In genomic region chr22:22735274-22735673, GRCh38 we compare ENCODE assay signal across 7 cellular contexts.
DNase-seq lines count a peak whose midpoint lies in the region; ATAC-seq and TF ChIP-seq lines count a peak whose summit lies in the region.
"Not testable (repeated sequence)": the region's sequence is repeated elsewhere in the genome, so short reads cannot be mapped to it uniquely, and the experiment has no call there.

No MANE protein-coding gene starts in this region.

- intact Hi-C loops in natural killer cell (cut with micrococcal nuclease): not testable (repeated sequence)

- H3K9ac ChIP-seq in BLaER1 treated with 17β-estradiol and CSF1 and Interleukin-3, amounts not matched to agents 10 nM and 100 nM: not testable (repeated sequence)

- H3K27me3 ChIP-seq in BLaER1 treated with 17β-estradiol and CSF1 and Interleukin-3, amounts not matched to agents 10 nM and 100 nM; CD8-positive, alpha-beta memory T cell (ENCODE audit: insufficient read depth, low read length, poor library complexity, severe bottlenecking): not testable (repeated sequence)

- H3K27ac Mint-ChIP-seq in CD8-positive, alpha-beta memory T cell: peak overlapping the region; percentile 88 to 97 (median 94)
- H3K27ac Mint-ChIP-seq in T-cell: peak overlapping the region; percentile 60 to 67
- H3K27ac Mint-ChIP-seq in central memory CD8-positive, alpha-beta T cell (ENCODE audit: low read depth): peak overlapping the region; percentile 93
- peak overlapping the region; percentile 67 to 96 (median 92) for H3K27ac Mint-ChIP-seq in immature natural killer cell
- peak overlapping the region; percentile 78 to 80 for H3K27ac Mint-ChIP-seq in natural killer cell
- peak overlapping the region; percentile 61 for H3K27ac Mint-ChIP-seq in stimulated activated effector memory CD8-positive, alpha-beta T cell treated with anti-CD3 and anti-CD28 coated beads, Interleukin-12 subunit alpha, Interleukin-12 subunit beta, amount 100 ng/mL, for 72 hours

- peaks cover 75 to 86% (median 78%) of the 10 kb centered on the region in 3 donors for H3K4me1 Mint-ChIP-seq in CD8-positive, alpha-beta memory T cell
- H3K4me1 Mint-ChIP-seq in T-cell: peaks cover 9 to 36% (median 13%) of the 10 kb centered on the region in 3 donors
- H3K4me1 Mint-ChIP-seq in central memory CD8-positive, alpha-beta T cell: peaks cover 67% of the 10 kb centered on the region
- H3K4me1 Mint-ChIP-seq in immature natural killer cell: peaks cover 75 to 91% of the 10 kb centered on the region in 2 donors
- peaks cover 45 to 49% of the 10 kb centered on the region in 2 donors for H3K4me1 Mint-ChIP-seq in natural killer cell
- peaks cover 59% of the 10 kb centered on the region for H3K4me1 Mint-ChIP-seq in stimulated activated effector memory CD8-positive, alpha-beta T cell treated with anti-CD3 and anti-CD28 coated beads, Interleukin-12 subunit alpha, Interleukin-12 subunit beta, amount 100 ng/mL, for 72 hours

- not testable (repeated sequence) for H3K27ac ChIP-seq in BLaER1 treated with 17β-estradiol and CSF1 and Interleukin-3, amounts not matched to agents 10 nM and 100 nM; CD8-positive, alpha-beta memory T cell (ENCODE audit: low read depth, low read length)

- not testable (repeated sequence) for H4K20me1 ChIP-seq in BLaER1 treated with 17β-estradiol and CSF1 and Interleukin-3, amounts not matched to agents 10 nM and 100 nM

- H3K4me3 Mint-ChIP-seq in CD8-positive, alpha-beta memory T cell: peak overlapping the region; percentile 35 to 92 (median 82)
- not testable (repeated sequence) for H3K4me3 Mint-ChIP-seq in T-cell; stimulated activated effector memory CD8-positive, alpha-beta T cell treated with anti-CD3 and anti-CD28 coated beads, Interleukin-12 subunit alpha, Interleukin-12 subunit beta, amount 100 ng/mL, for 72 hours
- H3K4me3 Mint-ChIP-seq in central memory CD8-positive, alpha-beta T cell: peak overlapping the region; percentile 87
- H3K4me3 Mint-ChIP-seq in immature natural killer cell (peak overlapping the region; percentile 76 to 87 (median 80)), natural killer cell (peak overlapping the region; percentile 82)

- POLR2A ChIA-PET in CD8-positive, alpha-beta memory T cell (lab: Charles Lee); T-cell (lab: Charles Lee): not testable (repeated sequence)

- peak in 1 of 4 experiments; percentile 37 for ATAC-seq in T-cell (replicated peaks in 1 of 4)
- ATAC-seq in central memory CD8-positive, alpha-beta T cell (replicated peaks; ENCODE audit: extremely low read depth, poor library complexity, severe bottlenecking): peak; percentile 86
- ATAC-seq in natural killer cell: peak; percentile 45 to 77 (median 48)
- not testable (repeated sequence) for ATAC-seq in stimulated activated effector memory CD8-positive, alpha-beta T cell treated with anti-CD3 and anti-CD28 coated beads, Interleukin-12 subunit alpha, Interleukin-12 subunit beta, amount 100 ng/mL, for 72 hours

- not testable (repeated sequence) for TF ChIP-seq CTCF in natural killer cell (IDR thresholded peaks at IDR 0.05)

- not testable (repeated sequence) for H3K36me3 ChIP-seq in BLaER1 treated with 17β-estradiol and CSF1 and Interleukin-3, amounts not matched to agents 10 nM and 100 nM; CD8-positive, alpha-beta memory T cell (ENCODE audit: insufficient read depth, low read length)

- peaks cover 4 to 25% (median 22%) of the 10 kb centered on the region in 10 experiments; a peak in 17 of 20 replicates for H3K4me1 ChIP-seq in BLaER1 treated with 17β-estradiol and CSF1 and Interleukin-3, amounts not matched to agents 10 nM and 100 nM
- peaks cover 36% of the 10 kb centered on the region for H3K4me1 ChIP-seq in CD8-positive, alpha-beta memory T cell (ENCODE audit: insufficient read depth, low read length)

- H3K27me3 Mint-ChIP-seq in CD8-positive, alpha-beta memory T cell; central memory CD8-positive, alpha-beta T cell; immature natural killer cell (ENCODE audit: low read depth in 3 of 3); natural killer cell (ENCODE audit: low read depth in 2 of 2): not testable (repeated sequence)
- peaks cover 12 to 14% of the 10 kb centered on the region in 2 donors for H3K27me3 Mint-ChIP-seq in T-cell

- CTCF ChIA-PET in CD8-positive, alpha-beta memory T cell (lab: Charles Lee): interaction anchor here (1.3 to 3.6 kb wide), 3 partner anchors 10 to 18 kb away, joined by 3 to 17 read pairs (median 5); no protein-coding TSS in a partner anchor
- CTCF ChIA-PET in T-cell (lab: Charles Lee): interaction anchor here in 1 of 2 donors (1.0 to 1.1 kb wide), 2 partner anchors 11 to 14 kb away, joined by 3 read pairs; no protein-coding TSS in a partner anchor

- H3K9me3 Mint-ChIP-seq in CD8-positive, alpha-beta memory T cell; T-cell; central memory CD8-positive, alpha-beta T cell; immature natural killer cell; natural killer cell; stimulated activated effector memory CD8-positive, alpha-beta T cell treated with anti-CD3 and anti-CD28 coated beads, Interleukin-12 subunit alpha, Interleukin-12 subunit beta, amount 100 ng/mL, for 72 hours: not testable (repeated sequence)

- DNase-seq in CD8-positive, alpha-beta memory T cell: peak in 1 of 5 donors; percentile 50
- DNase-seq in T-cell; central memory CD8-positive, alpha-beta T cell (ENCODE audit: low spot score in 2 of 2): not testable (repeated sequence)
- DNase-seq in immature natural killer cell (peak; percentile 55 to 70 (median 63)), natural killer cell (peak; percentile 14)
- DNase-seq in stimulated activated effector memory CD8-positive, alpha-beta T cell treated with anti-CD3 and anti-CD28 coated beads, Interleukin-12 subunit alpha, Interleukin-12 subunit beta, amount 100 ng/mL, for 72 hours (ENCODE audit: low spot score in 2 of 2): peak in 1 of 2 donors; percentile 40

- H3K4me3 ChIP-seq in BLaER1 treated with 17β-estradiol and CSF1 and Interleukin-3, amounts not matched to agents 10 nM and 100 nM; CD8-positive, alpha-beta memory T cell (ENCODE audit: low read length): not testable (repeated sequence)

- not testable (repeated sequence) for H3K9me3 ChIP-seq in BLaER1 treated with 17β-estradiol and CSF1 and Interleukin-3, amounts not matched to agents 10 nM and 100 nM (replicated peaks in 1 of 11); CD8-positive, alpha-beta memory T cell (ENCODE audit: low read length)

- H3K36me3 Mint-ChIP-seq in CD8-positive, alpha-beta memory T cell; T-cell; central memory CD8-positive, alpha-beta T cell (ENCODE audit: insufficient read depth); immature natural killer cell; natural killer cell; stimulated activated effector memory CD8-positive, alpha-beta T cell treated with anti-CD3 and anti-CD28 coated beads, Interleukin-12 subunit alpha, Interleukin-12 subunit beta, amount 100 ng/mL, for 72 hours: not testable (repeated sequence)

- peak overlapping the region in 8 of 11 experiments; percentile 22 to 54 (median 43); a peak in 13 of 22 replicates for H3K4me2 ChIP-seq in BLaER1 treated with 17β-estradiol and CSF1 and Interleukin-3, amounts not matched to agents 10 nM and 100 nM
